In genomic region chr18:12346240-12346565, GRCh38 we compare ENCODE assay signal across 1 cellular context.
TF ChIP-seq lines count a peak whose summit lies in the region.

No MANE protein-coding gene starts in this region.

TF ChIP-seq in GM12878, 131 proteins besides CTCF, POLR2A, EP300 and RAD21:
- TF ChIP-seq MXI1 (IDR thresholded peaks at IDR 0.05; ENCODE audit: low read depth, low read length), result no peak
- no peak for TF ChIP-seq ASH2L (IDR thresholded peaks at IDR 0.05; ENCODE audit: borderline replicate concordance, low read depth)
- no peak for TF ChIP-seq RAD51 (IDR thresholded peaks at IDR 0.05)
